ENCODE assay signal across 17 cellular contexts in the genomic region with DNA sequence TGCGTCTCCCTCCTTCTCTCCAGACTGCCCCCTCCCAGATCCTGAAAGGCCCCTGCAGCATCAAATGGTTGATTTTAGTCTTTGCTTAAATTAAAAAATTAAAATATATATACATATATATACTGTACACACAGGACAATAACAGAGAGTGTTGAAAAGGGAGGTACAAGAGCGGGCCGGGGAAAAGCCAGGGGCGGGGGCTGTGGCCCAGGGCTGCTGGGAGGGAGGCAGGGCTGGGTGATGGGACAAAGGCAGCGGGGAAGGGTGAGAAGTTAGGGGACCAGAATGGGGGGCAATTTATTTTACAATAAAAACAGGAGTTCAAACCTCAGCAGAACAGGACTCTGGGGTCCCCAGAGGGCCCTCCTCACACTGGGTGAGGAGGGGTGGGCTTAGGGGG. TPM values are rescaled to one million over a fixed set of nuclear protein-coding genes. Genes with fewer than 3 reads are reported as not detected.
A peak's percentile ranks its signal among the peaks of the same experiment; 100 is the strongest.
DNase-seq lines count a peak whose midpoint lies in the region; ATAC-seq and TF ChIP-seq lines count a peak whose summit lies in the region.
"Had no signal": no experiment of that assay in that cellular context is flagged by ENCODE, and none has a peak within 500 bp of the region (broad histone marks: within the 10 kb centered on the region; RNA-seq: fewer than 3 reads in every experiment).

No MANE protein-coding gene starts in this region.

- 79 to 92% methylated on average over 5 of the region's 5 CpGs for WGBS in esophagus, 2 donors
- 81% methylated on average over 5 of the region's 5 CpGs for WGBS in prostate gland

- DNase-seq in WERI-Rb-1: no peak
- no peak for DNase-seq in prostate gland (ENCODE audit: low spot score)
- no peak for DNase-seq in tibial artery
- DNase-seq in MV-4-11 (lab: John Stamatoyannopoulos, UW): no peak
- DNase-seq in NCI-H524 (lab: John Stamatoyannopoulos, UW): no peak
- no peak for DNase-seq in NCI-H69 (lab: John Stamatoyannopoulos, UW)
- DNase-seq: H7, NCI-H1105 treated with DMSO at 0.1 percent for 48 hours, NCI-H187, NCI-H446, NCI-H82 had no signal

- H3K36me3 ChIP-seq in WERI-Rb-1 (peaks cover 70% of the 10 kb centered on the region), esophagus (ENCODE audit: control insufficient read depth in 2 of 2, insufficient read depth in 2 of 2, low read length in 1 of 2) (peaks cover 9 to 32% of the 10 kb centered on the region in 2 donors), prostate gland (no peaks in the 10 kb centered on the region), tibial artery (peaks cover 15 to 49% (median 34%) of the 10 kb centered on the region in 3 donors)

- H3K9me3 ChIP-seq in WERI-Rb-1 (ENCODE audit: severe bottlenecking) (no peaks in the 10 kb centered on the region), esophagus (ENCODE audit: control insufficient read depth in 2 of 2, insufficient read depth in 1 of 2, low read depth in 1 of 2, low read length in 1 of 2) (no peaks in the 10 kb centered on the region), prostate gland (no peaks in the 10 kb centered on the region), tibial artery (no peaks in the 10 kb centered on the region)
- H3K9me3 ChIP-seq: A549 had no signal

- H3K27me3 ChIP-seq in WERI-Rb-1 (ENCODE audit: insufficient read depth, low read depth, severe bottlenecking): no peaks in the 10 kb centered on the region
- no peaks in the 10 kb centered on the region for H3K27me3 ChIP-seq in esophagus (ENCODE audit: control insufficient read depth in 1 of 2, insufficient read depth in 2 of 2, low read length in 2 of 2)
- no peaks in the 10 kb centered on the region for H3K27me3 ChIP-seq in prostate gland (replicated peaks; ENCODE audit: insufficient read depth)
- H3K27me3 ChIP-seq in tibial artery: no peaks in the 10 kb centered on the region

- ATAC-seq in GM18498 (IDR thresholded peaks at IDR 0.05; ENCODE audit: unreplicated experiment): no peak
- ATAC-seq: A549 had no signal

- intact Hi-C loops in prostate gland (cut with DNase I): loop anchor here (10.0 kb wide), 1 partner anchor 239 kb away; no protein-coding TSS in a partner anchor
- intact Hi-C loops in tibial artery (cut with DNase I; ENCODE audit: low total_unique reads): loop anchor here (2.0 kb wide), 1 partner anchor 123 kb away; the partner anchor contains the start of gene ELF3

- peaks cover 8 to 27% of the 10 kb centered on the region in 2 donors for H3K4me1 ChIP-seq in esophagus (ENCODE audit: control insufficient read depth in 2 of 2, insufficient read depth in 2 of 2, low read length in 1 of 2)
- H3K4me1 ChIP-seq in prostate gland (replicated peaks): peaks cover 16% of the 10 kb centered on the region
- peaks cover 0 to 60% (median 40%) of the 10 kb centered on the region in 4 donors for H3K4me1 ChIP-seq in tibial artery

- H3K27ac ChIP-seq in WERI-Rb-1: peak overlapping the region; percentile 92
- peak overlapping the region; percentile 27 to 53 for H3K27ac ChIP-seq in esophagus (ENCODE audit: low read depth in 2 of 2, low read length in 1 of 2)
- peak overlapping the region; percentile 78 to 83 for H3K27ac ChIP-seq in prostate gland
- peak overlapping the region; percentile 82 to 85 for H3K27ac ChIP-seq in tibial artery
- H3K27ac ChIP-seq: C4-2B, KMS-11 had no signal

- TF ChIP-seq POLR2A in prostate gland (IDR thresholded peaks at IDR 0.05): no peak

- TF ChIP-seq CTCF in WERI-Rb-1 (IDR thresholded peaks at IDR 0.05; ENCODE audit: low read depth, low read length) (no peak), prostate gland (IDR thresholded peaks at IDR 0.05) (no peak), tibial artery (IDR thresholded peaks at IDR 0.05) (no peak)

- H3K4me3 ChIP-seq in WERI-Rb-1 (ENCODE audit: low read depth, low read length): no peak overlapping the region
- no peak overlapping the region for H3K4me3 ChIP-seq in esophagus (ENCODE audit: low read depth in 1 of 2, low read length in 2 of 2)
- no peak overlapping the region for H3K4me3 ChIP-seq in prostate gland
- no peak overlapping the region for H3K4me3 ChIP-seq in tibial artery
- H3K4me3 ChIP-seq: A549 had no signal

RNA-seq across cellular contexts. Expression of gene ARL8A, which starts 10.5 kb away (rescaled TPM):
- polyA plus RNA-seq in esophagus: 10 to 100 TPM; 18.3 to 18.6 TPM
- total RNA-seq in prostate gland: 100 to 1,000 TPM in 1 of 2 donors, 10 to 100 TPM in 1; 39.9 to 102 TPM

RNA-seq across cellular contexts. Expression of gene GPR37L1, which starts 11.3 kb away (rescaled TPM):
- polyA plus RNA-seq in esophagus: under 1 TPM; 0.05 to 0.10 TPM
- total RNA-seq in prostate gland: under 1 TPM; 0.09 to 0.28 TPM
- total RNA-seq: MCF 10A had no signal

RNA-seq across cellular contexts. Expression of gene PTPN7, which starts 26.4 kb away (rescaled TPM):
- 1 to 10 TPM; 1.6 to 1.9 TPM for polyA plus RNA-seq in esophagus
- 10 to 100 TPM in 1 of 2 donors, under 1 TPM in 1; 0.73 to 61.8 TPM for total RNA-seq in prostate gland
- total RNA-seq: MCF 10A had no signal

RNA-seq across cellular contexts. Expression of gene LGR6, which starts 59.6 kb away (rescaled TPM):
- polyA plus RNA-seq in esophagus: 1 to 10 TPM; 4.2 to 6.3 TPM
- 10 to 100 TPM in 1 of 2 donors, 1 to 10 TPM in 1; 8.0 to 25.6 TPM for total RNA-seq in prostate gland

Comparison
In these comparisons a context has a peak if more than half of its experiments do, and no peak if none do; other contexts are left out.
1. H3K27ac ChIP-seq: peak in every context shown above with its lines; median percentile 92 in WERI-Rb-1; 84 in tibial artery; 80 in prostate gland; 40 in esophagus.